ENCODE assay signal across 1 cellular context in the genomic region with DNA sequence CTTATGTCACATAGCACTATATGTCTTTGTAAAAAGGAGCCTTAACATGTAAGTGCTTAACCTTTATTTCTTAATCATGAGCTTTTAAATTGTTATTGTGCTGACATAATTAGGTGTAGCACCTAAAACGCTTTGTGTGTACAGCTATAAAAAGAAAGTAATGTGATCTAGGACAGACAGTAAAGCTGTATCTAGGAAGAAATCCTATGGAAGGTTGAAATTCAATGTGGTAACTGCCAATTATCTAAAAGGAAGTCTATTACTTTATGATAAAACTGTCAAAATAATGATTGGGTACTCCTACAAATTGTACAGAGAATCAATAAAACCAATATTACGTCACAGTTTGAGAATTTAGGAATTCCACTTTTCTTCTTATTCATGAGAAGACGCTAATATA.
TF ChIP-seq lines count a peak whose summit lies in the region.

No MANE protein-coding gene starts in this region.

TF ChIP-seq in HEK293, 187 proteins besides CTCF, POLR2A, EP300 and RAD21 (continued from another document):
- TF ChIP-seq, protein P1, sequence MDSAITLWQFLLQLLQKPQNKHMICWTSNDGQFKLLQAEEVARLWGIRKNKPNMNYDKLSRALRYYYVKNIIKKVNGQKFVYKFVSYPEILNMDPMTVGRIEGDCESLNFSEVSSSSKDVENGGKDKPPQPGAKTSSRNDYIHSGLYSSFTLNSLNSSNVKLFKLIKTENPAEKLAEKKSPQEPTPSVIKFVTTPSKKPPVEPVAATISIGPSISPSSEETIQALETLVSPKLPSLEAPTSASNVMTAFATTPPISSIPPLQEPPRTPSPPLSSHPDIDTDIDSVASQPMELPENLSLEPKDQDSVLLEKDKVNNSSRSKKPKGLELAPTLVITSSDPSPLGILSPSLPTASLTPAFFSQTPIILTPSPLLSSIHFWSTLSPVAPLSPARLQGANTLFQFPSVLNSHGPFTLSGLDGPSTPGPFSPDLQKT (IDR thresholded peaks at IDR 0.05; ENCODE audit: borderline replicate concordance, low read depth, low read length), result no peak
- TF ChIP-seq ZNF157 (tag by site-specific recombination; IDR thresholded peaks at IDR 0.05) (no peak), ZNF677 (tag by site-specific recombination; IDR thresholded peaks at IDR 0.05) (no peak), SP7 (tag by site-specific recombination; IDR thresholded peaks at IDR 0.05) (peak; percentile 76), ZNF692 (tag by site-specific recombination; IDR thresholded peaks at IDR 0.05) (no peak), ZNF366 (tag by site-specific recombination; conservative IDR thresholded peaks at IDR 0.05) (no peak), ZNF121 (tag by site-specific recombination; IDR thresholded peaks at IDR 0.05) (no peak), ZNF843 (tag by site-specific recombination; IDR thresholded peaks at IDR 0.05) (peak; percentile 47; the same call in 1 of the 2 replicates), YY1 (tag by site-specific recombination; IDR thresholded peaks at IDR 0.05) (no peak), TCF7L2 (IDR thresholded peaks at IDR 0.05; ENCODE audit: borderline replicate concordance, low read depth, low read length) (no peak), MYNN (tag by site-specific recombination; IDR thresholded peaks at IDR 0.05; ENCODE audit: borderline replicate concordance) (no peak), ZNF2 (tag by site-specific recombination; IDR thresholded peaks at IDR 0.05) (no peak), ZNF555 (tag by site-specific recombination; conservative IDR thresholded peaks at IDR 0.05) (no peak), ZNF423 (tag by site-specific recombination; IDR thresholded peaks at IDR 0.05) (no peak), KLF1 (tag by site-specific recombination; IDR thresholded peaks at IDR 0.05) (no peak), ZFP37 (tag by site-specific recombination; IDR thresholded peaks at IDR 0.05) (no peak)
- TF ChIP-seq, protein P2, sequence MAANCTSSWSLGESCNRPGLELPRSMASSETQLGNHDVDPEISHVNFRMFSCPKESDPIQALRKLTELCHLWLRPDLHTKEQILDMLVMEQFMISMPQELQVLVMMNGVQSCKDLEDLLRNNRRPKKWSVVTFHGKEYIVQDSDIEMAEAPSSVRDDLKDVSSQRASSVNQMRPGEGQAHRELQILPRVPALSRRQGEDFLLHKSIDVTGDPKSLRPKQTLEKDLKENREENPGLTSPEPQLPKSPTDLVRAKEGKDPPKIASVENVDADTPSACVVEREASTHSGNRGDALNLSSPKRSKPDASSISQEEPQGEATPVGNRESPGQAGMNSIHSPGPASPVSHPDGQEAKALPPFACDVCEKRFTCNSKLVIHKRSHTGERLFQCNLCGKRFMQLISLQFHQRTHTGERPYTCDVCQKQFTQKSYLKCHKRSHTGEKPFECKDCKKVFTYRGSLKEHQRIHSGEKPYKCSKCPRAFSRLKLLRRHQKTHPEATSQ (tag by site-specific recombination; IDR thresholded peaks at IDR 0.05), result no peak
- TF ChIP-seq, protein P3, sequence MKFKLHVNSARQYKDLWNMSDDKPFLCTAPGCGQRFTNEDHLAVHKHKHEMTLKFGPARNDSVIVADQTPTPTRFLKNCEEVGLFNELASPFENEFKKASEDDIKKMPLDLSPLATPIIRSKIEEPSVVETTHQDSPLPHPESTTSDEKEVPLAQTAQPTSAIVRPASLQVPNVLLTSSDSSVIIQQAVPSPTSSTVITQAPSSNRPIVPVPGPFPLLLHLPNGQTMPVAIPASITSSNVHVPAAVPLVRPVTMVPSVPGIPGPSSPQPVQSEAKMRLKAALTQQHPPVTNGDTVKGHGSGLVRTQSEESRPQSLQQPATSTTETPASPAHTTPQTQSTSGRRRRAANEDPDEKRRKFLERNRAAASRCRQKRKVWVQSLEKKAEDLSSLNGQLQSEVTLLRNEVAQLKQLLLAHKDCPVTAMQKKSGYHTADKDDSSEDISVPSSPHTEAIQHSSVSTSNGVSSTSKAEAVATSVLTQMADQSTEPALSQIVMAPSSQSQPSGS (tag by site-specific recombination; IDR thresholded peaks at IDR 0.05; ENCODE audit: low read depth), result no peak
- TF ChIP-seq, protein P4, sequence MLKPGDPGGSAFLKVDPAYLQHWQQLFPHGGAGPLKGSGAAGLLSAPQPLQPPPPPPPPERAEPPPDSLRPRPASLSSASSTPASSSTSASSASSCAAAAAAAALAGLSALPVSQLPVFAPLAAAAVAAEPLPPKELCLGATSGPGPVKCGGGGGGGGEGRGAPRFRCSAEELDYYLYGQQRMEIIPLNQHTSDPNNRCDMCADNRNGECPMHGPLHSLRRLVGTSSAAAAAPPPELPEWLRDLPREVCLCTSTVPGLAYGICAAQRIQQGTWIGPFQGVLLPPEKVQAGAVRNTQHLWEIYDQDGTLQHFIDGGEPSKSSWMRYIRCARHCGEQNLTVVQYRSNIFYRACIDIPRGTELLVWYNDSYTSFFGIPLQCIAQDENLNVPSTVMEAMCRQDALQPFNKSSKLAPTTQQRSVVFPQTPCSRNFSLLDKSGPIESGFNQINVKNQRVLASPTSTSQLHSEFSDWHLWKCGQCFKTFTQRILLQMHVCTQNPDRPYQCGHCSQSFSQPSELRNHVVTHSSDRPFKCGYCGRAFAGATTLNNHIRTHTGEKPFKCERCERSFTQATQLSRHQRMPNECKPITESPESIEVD (tag by site-specific recombination; IDR thresholded peaks at IDR 0.05), result 0 out of 2 replicates have a peak, but pooled peaks have one; percentile 38
TF ChIP-seq in HEK293: peak in this region for 4.
